17 cellular contexts compared by ENCODE assay signal in genomic region chr17:66227212-66228045, GRCh38. TPM values are rescaled to one million over a fixed set of nuclear protein-coding genes. Genes with fewer than 3 reads are reported as not detected.
A peak's percentile ranks its signal among the peaks of the same experiment; 100 is the strongest.
DNase-seq lines count a peak whose midpoint lies in the region; ATAC-seq and TF ChIP-seq lines count a peak whose summit lies in the region.
"Had no signal": no experiment of that assay in that cellular context is flagged by ENCODE, and none has a peak within 500 bp of the region (broad histone marks: within the 10 kb centered on the region; RNA-seq: fewer than 3 reads in every experiment).

No MANE protein-coding gene starts in this region.

- TF ChIP-seq RAD21 in IMR-90 (IDR thresholded peaks at IDR 0.05; ENCODE audit: low read length) (no peak), liver (IDR thresholded peaks at IDR 0.05) (no peak)

- H3K27ac ChIP-seq in IMR-90 (ENCODE audit: insufficient read depth, low read length) (no peak overlapping the region), liver (ENCODE audit: low read depth in 1 of 2, low read length in 2 of 2) (peak overlapping the region; percentile 37 to 58), RWPE1 (no peak overlapping the region)
- H3K27ac ChIP-seq: BLaER1 had no signal

- no peak overlapping the region for H2AFZ ChIP-seq in IMR-90 (replicated peaks; ENCODE audit: low read length, poor library complexity)

- H3K9me3 ChIP-seq in Caco-2 (no peaks in the 10 kb centered on the region), IMR-90 (ENCODE audit: control insufficient read depth, insufficient read depth, low read length) (no peaks in the 10 kb centered on the region), liver (ENCODE audit: control insufficient read depth in 4 of 4, low read length in 3 of 4) (no peaks in the 10 kb centered on the region)
- H3K9me3 ChIP-seq: BLaER1, HAP-1 had no signal

- no peak overlapping the region for H2AK9ac ChIP-seq in IMR-90 (replicated peaks; ENCODE audit: low read depth, low read length, poor library complexity)

- no peak overlapping the region for H2AK5ac ChIP-seq in IMR-90 (ENCODE audit: low read depth, low read length)

- dilution Hi-C loops in IMR-90 (cut with HindIII; ENCODE audit: low sequenced_read_pairs, unreplicated experiment), result no loop called here

- TF ChIP-seq CTCF in Caco-2 (IDR thresholded peaks at IDR 0.05; ENCODE audit: insufficient read depth in 1 of 2, low read depth in 1 of 2, low read length in 1 of 2, severe bottlenecking in 1 of 2, unreplicated experiment in 1 of 2), result no peak
- no peak for TF ChIP-seq CTCF in IMR-90 (conservative IDR thresholded peaks at IDR 0.05; ENCODE audit: low read depth, low read length)
- TF ChIP-seq CTCF in liver (IDR thresholded peaks at IDR 0.05; ENCODE audit: low read depth, low read length, missing input control), result no peak
- no peak for TF ChIP-seq CTCF in chondrocyte (IDR thresholded peaks at IDR 0.05)
- TF ChIP-seq CTCF in RWPE1 (conservative IDR thresholded peaks at IDR 0.05; ENCODE audit: low read depth), result no peak

- DNase-seq in Caco-2 (no peak), IMR-90 (no peak), chondrocyte (ENCODE audit: low spot score) (no peak), islet precursor cell (no peak), RWPE1 (ENCODE audit: low spot score) (no peak)
- DNase-seq: Calu3; CD4-positive, alpha-beta memory T cell; DMS79 treated with DMSO at 0.1 percent for 48 hours; GF-D8; KBM-7 had no signal

- H4K91ac ChIP-seq in IMR-90 (ENCODE audit: insufficient read depth, low read depth, low read length), result no peak overlapping the region

- H2BK5ac ChIP-seq in IMR-90 (ENCODE audit: low read depth, low read length, poor library complexity, severe bottlenecking), result no peak overlapping the region

- H3K4me2 ChIP-seq in IMR-90 (ENCODE audit: low read depth, low read length), result no peak overlapping the region
- H3K4me2 ChIP-seq: BLaER1 had no signal

- no peaks in the 10 kb centered on the region for H4K20me1 ChIP-seq in IMR-90 (ENCODE audit: insufficient read depth, low read length)
- H4K20me1 ChIP-seq: BLaER1 had no signal

- peaks cover 26% of the 10 kb centered on the region for H3K4me1 Mint-ChIP-seq in Caco-2 (ENCODE audit: low read depth, unreplicated experiment)
- H3K4me1 Mint-ChIP-seq in chondrocyte (ENCODE audit: low read depth), result peaks cover 15% of the 10 kb centered on the region
- H3K4me1 Mint-ChIP-seq: CD4-positive, alpha-beta memory T cell had no signal

- no peak overlapping the region for H2BK120ac ChIP-seq in IMR-90 (ENCODE audit: low read depth, low read length)

- in situ Hi-C loops in IMR-90 (cut with MboI; ENCODE audit: low sequenced_read_pairs), result no loop called here

- H3K4me1 ChIP-seq in Caco-2, result peaks cover 34% of the 10 kb centered on the region
- H3K4me1 ChIP-seq in IMR-90 (ENCODE audit: control insufficient read depth, insufficient read depth, low read length), result no peaks in the 10 kb centered on the region
- H3K4me1 ChIP-seq in liver (ENCODE audit: control insufficient read depth in 4 of 4, insufficient read depth in 4 of 4, low read length in 3 of 4), result peaks cover 5 to 46% (median 37%) of the 10 kb centered on the region in 4 donors
- H3K4me1 ChIP-seq: BLaER1, HAP-1 had no signal

- POLR2A ChIA-PET in Caco-2 (lab: Charles Lee), result no interaction called here
- POLR2A ChIA-PET in IMR-90 (lab: Charles Lee; ENCODE audit: unreplicated experiment), result no interaction called here
- POLR2A ChIA-PET in RWPE1 (lab: Yijun Ruan, JAX; ENCODE audit: low non-redundant PET), result no interaction called here

- no peaks in the 10 kb centered on the region for H3K27me3 ChIP-seq in Caco-2 (replicated peaks; ENCODE audit: control insufficient read depth, insufficient read depth, low read length)
- peaks cover 2% of the 10 kb centered on the region; the same call in 1 of the 2 replicates for H3K27me3 ChIP-seq in IMR-90 (ENCODE audit: control insufficient read depth, insufficient read depth, low read length)
- H3K27me3 ChIP-seq in liver (ENCODE audit: control insufficient read depth in 4 of 4, insufficient read depth in 4 of 4, low read length in 3 of 4), result no peaks in the 10 kb centered on the region
- H3K27me3 ChIP-seq: BLaER1 had no signal

- H3K56ac ChIP-seq in IMR-90 (ENCODE audit: extremely low read depth, insufficient read depth, low read length), result no peak overlapping the region

- H3K23ac ChIP-seq in IMR-90 (ENCODE audit: low read depth, low read length), result no peak overlapping the region

- H3K14ac ChIP-seq in IMR-90 (replicated peaks; ENCODE audit: low read depth, low read length), result no peak overlapping the region

- H3K4ac ChIP-seq in IMR-90 (ENCODE audit: low read depth, low read length), result no peak overlapping the region

- TF ChIP-seq POLR2A in IMR-90 (IDR thresholded peaks at IDR 0.05; ENCODE audit: low read depth, low read length), result no peak

- WGBS in IMR-90 (ENCODE audit: extremely low coverage in 2 of 2, insufficient read length in 1 of 2), 2 experiments, result no CpG with 5 or more reads among the region's 4 CpGs
- 37% methylated on average over 4 of the region's 4 CpGs for WGBS in liver

- no peak overlapping the region for H2BK15ac ChIP-seq in IMR-90 (ENCODE audit: low read depth, low read length)

- TSS peak; percentile 46 for BruUV-seq in Caco-2 (replicated peaks; lab: Mats Ljungman, UMichigan)
- no TSS peak for BruUV-seq in IMR-90 (replicated peaks; lab: Mats Ljungman, UMichigan)

- H4K8ac ChIP-seq in IMR-90 (ENCODE audit: low read depth in 2 of 2, low read length in 2 of 2), result no peak overlapping the region

- H3K27me3 Mint-ChIP-seq in Caco-2 (ENCODE audit: insufficient read depth, unreplicated experiment), result no peaks in the 10 kb centered on the region
- H3K27me3 Mint-ChIP-seq in chondrocyte (ENCODE audit: low read depth), result peaks cover 3% of the 10 kb centered on the region

- H3K4me3 ChIP-seq in Caco-2 (ENCODE audit: low read depth, low read length) (no peak overlapping the region), IMR-90 (ENCODE audit: insufficient read depth, low read depth, low read length) (no peak overlapping the region), liver (ENCODE audit: low read depth in 1 of 3, low read length in 3 of 3) (peak overlapping the region; percentile 64 to 78 (median 77))
- H3K4me3 ChIP-seq: BLaER1, HAP-1 had no signal

- CTCF ChIA-PET in Caco-2 (lab: Charles Lee), result interaction anchor here (0.6 kb wide), 1 partner anchor 39 kb away, joined by 3 read pairs; no protein-coding TSS in a partner anchor
- CTCF ChIA-PET in IMR-90 (lab: Yijun Ruan, JAX), result no interaction called here
- CTCF ChIA-PET in RWPE1 (lab: Yijun Ruan, JAX), result no interaction called here

- peak overlapping the region; percentile 14 for H3K27ac Mint-ChIP-seq in Caco-2 (ENCODE audit: unreplicated experiment)
- H3K27ac Mint-ChIP-seq in chondrocyte (ENCODE audit: unreplicated experiment), result no peak overlapping the region
- H3K27ac Mint-ChIP-seq: CD14-positive monocyte; CD4-positive, alpha-beta memory T cell had no signal

- intact Hi-C loops in Caco-2 (cut with micrococcal nuclease; ENCODE audit: unreplicated experiment), result no loop called here
- intact Hi-C loops in IMR-90 (cut with micrococcal nuclease), result no loop called here

- H3K4me3 Mint-ChIP-seq in Caco-2 (ENCODE audit: unreplicated experiment) (peak overlapping the region; percentile 5), chondrocyte (ENCODE audit: unreplicated experiment) (no peak overlapping the region)
- H3K4me3 Mint-ChIP-seq: CD14-positive monocyte; CD4-positive, alpha-beta memory T cell had no signal

- no peak overlapping the region for H3K18ac ChIP-seq in IMR-90 (ENCODE audit: low read depth, low read length)

- ATAC-seq in IMR-90 (ENCODE audit: low read depth) (no peak), GM19397 (IDR thresholded peaks at IDR 0.05; ENCODE audit: unreplicated experiment) (no peak)

- H3K79me1 ChIP-seq in IMR-90 (ENCODE audit: low read depth in 1 of 2, low read length in 2 of 2), result no peaks in the 10 kb centered on the region

- H4K5ac ChIP-seq in IMR-90 (ENCODE audit: low read depth, low read length), result no peak overlapping the region

- H3K9ac ChIP-seq in IMR-90 (ENCODE audit: low read depth, low read length), result no peak overlapping the region
- H3K9ac ChIP-seq in liver (ENCODE audit: low read depth in 1 of 2, low read length in 2 of 2), result peak overlapping the region; percentile 66 to 92
- H3K9ac ChIP-seq: BLaER1 had no signal

- no peaks in the 10 kb centered on the region; the same call in 1 of the 2 replicates for H3K9me1 ChIP-seq in IMR-90 (ENCODE audit: insufficient read depth, low read length)

- H3K36me3 ChIP-seq in Caco-2 (ENCODE audit: control insufficient read depth, insufficient read depth, low read length) (peaks cover 1% of the 10 kb centered on the region; the same call in 1 of the 2 replicates), IMR-90 (ENCODE audit: control insufficient read depth, insufficient read depth, low read length) (no peaks in the 10 kb centered on the region), liver (ENCODE audit: control insufficient read depth in 4 of 4, insufficient read depth in 3 of 4, low read depth in 1 of 4, low read length in 3 of 4) (peaks cover 3 to 20% (median 18%) of the 10 kb centered on the region in 4 donors)
- H3K36me3 ChIP-seq: BLaER1, HAP-1 had no signal

- no peak overlapping the region for H2BK20ac ChIP-seq in IMR-90 (ENCODE audit: low read depth, low read length)

- H3K36me3 Mint-ChIP-seq in Caco-2 (ENCODE audit: insufficient read depth, unreplicated experiment), result peaks cover 6% of the 10 kb centered on the region
- peaks cover 2% of the 10 kb centered on the region for H3K36me3 Mint-ChIP-seq in chondrocyte (ENCODE audit: low read depth)
- H3K36me3 Mint-ChIP-seq: CD14-positive monocyte; CD4-positive, alpha-beta memory T cell had no signal

- H3K9me3 Mint-ChIP-seq in Caco-2 (ENCODE audit: unreplicated experiment) (no peaks in the 10 kb centered on the region), chondrocyte (ENCODE audit: low read depth) (no peaks in the 10 kb centered on the region)
- H3K9me3 Mint-ChIP-seq: CD14-positive monocyte had no signal

TF ChIP-seq in IMR-90, 13 proteins besides CTCF, POLR2A, EP300 and RAD21 (continues in another document):
- TF ChIP-seq CEBPB (IDR thresholded peaks at IDR 0.05; ENCODE audit: low read depth, low read length), result peak; percentile 57; the same call in 1 of the 2 replicates

TF ChIP-seq in liver, 16 proteins besides CTCF, POLR2A, EP300 and RAD21 (continues in another document):
- TF ChIP-seq SP1 (IDR thresholded peaks at IDR 0.05) (no peak), RXRA (IDR thresholded peaks at IDR 0.05) (no peak)

RNA-seq across cellular contexts. Expression of gene APOH, which starts 1.8 kb away (rescaled TPM):
- total RNA-seq in Caco-2 (2022) (135 and 139 TPM in 2 replicates), IMR-90 (2012; rRNA removed) (not detected in 2 replicates), liver (1,000 to 10,000 TPM; 2,858 to 5,938 TPM), chondrocyte (not detected in 3 replicates)
- polyA plus RNA-seq in IMR-90 (2012; rRNA removed) (not detected in 2 replicates), liver (1,000 to 10,000 TPM; 5,745 to 7,307 TPM)
- polyA plus RNA-seq in IMR-90 (2012; cell fraction: cytosol; rRNA removed), result not detected in 2 replicates
- polyA plus RNA-seq in IMR-90 (2012; cell fraction: nucleus; rRNA removed; ENCODE audit: low replicate concordance), result 0.14 TPM in 1 of 2 replicates, not detected in the other
- total RNA-seq: Calu3; CD4-positive, alpha-beta memory T cell; H1 had no signal
- polyA plus RNA-seq: AG04450, CD14-positive monocyte, H1 had no signal

RNA-seq across cellular contexts. Expression of gene CEP112, which starts 35.5 kb away (rescaled TPM):
- 2.8 and 4.7 TPM in 2 replicates for total RNA-seq in Caco-2 (2022)
- total RNA-seq in IMR-90 (2012; rRNA removed), result 3.6 and 5.6 TPM in 2 replicates
- 2.5 and 3.0 TPM in 2 replicates for polyA plus RNA-seq in IMR-90 (2012; rRNA removed)
- polyA plus RNA-seq in IMR-90 (2012; cell fraction: cytosol; rRNA removed), result 0.45 and 2.4 TPM in 2 replicates
- polyA plus RNA-seq in IMR-90 (2012; cell fraction: nucleus; rRNA removed; ENCODE audit: low replicate concordance), result 0.27 and 1.8 TPM in 2 replicates
- 1 to 10 TPM; 1.1 to 4.9 TPM for total RNA-seq in liver
- 1 to 10 TPM; 1.1 to 1.6 TPM for polyA plus RNA-seq in liver
- 13.5 to 21.8 TPM (median 16.6 TPM) in 3 replicates for total RNA-seq in chondrocyte

Comparison
In these comparisons a context has a peak if more than half of its experiments do, and no peak if none do; other contexts are left out.
1. H3K4me3 ChIP-seq: peak in liver (3 of 3); none in Caco-2 (single experiment) and IMR-90 (single experiment).
2. H3K27ac ChIP-seq: peak in liver (2 of 2); none in IMR-90 (single experiment) and RWPE1 (single experiment).
3. RNA of gene APOH, which starts 1.8 kb away (total RNA-seq): 2,858 to 5,938 TPM in liver and 135 to 139 TPM in Caco-2; not detected in IMR-90 and not detected in chondrocyte; every median in the first group is over 100 times any median in the second.